Comparison of ENCODE assay signal across 29 cellular contexts in the genomic region with DNA sequence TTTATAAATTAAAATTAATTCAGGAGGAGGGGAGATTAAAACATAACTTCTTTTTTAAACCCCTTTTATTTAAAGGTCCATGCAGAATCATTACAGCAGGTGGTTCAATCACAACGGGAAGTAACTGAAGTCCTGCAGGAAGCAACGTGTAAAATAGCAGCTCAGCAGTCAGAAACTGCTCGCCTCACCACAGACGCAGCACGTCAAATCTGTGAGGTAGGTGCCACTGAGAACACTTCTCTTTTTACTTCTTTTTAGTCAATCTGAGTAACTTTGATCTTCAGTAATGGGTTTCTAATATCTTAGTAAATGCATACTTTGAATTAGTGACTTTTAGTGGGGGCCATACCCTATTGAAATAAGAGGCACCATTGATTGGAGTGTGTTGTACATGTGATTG.
"Had no signal": no experiment of that assay in that cellular context is flagged by ENCODE, and none has a peak within 500 bp of the region (broad histone marks: within the 10 kb centered on the region; RNA-seq: fewer than 3 reads in every experiment).

No MANE protein-coding gene starts in this region.

- H3K4me1 Mint-ChIP-seq: activated naive CD4-positive, alpha-beta T cell treated with anti-CD3 and anti-CD28 coated beads, Interleukin-2, amount 50 U/mL, for 24 hours; activated naive CD8-positive, alpha-beta T cell treated with anti-CD3 and anti-CD28 coated beads, Interleukin-2, amount 50 U/mL, for 24 hours; WTC11 had no signal

- H3K4me3 Mint-ChIP-seq: activated CD4-positive, alpha-beta memory T cell treated with anti-CD3 and anti-CD28 coated beads, Interleukin-2, amount 10 ng/mL, durations not matched to agents 7 days and 5 days; activated CD4-positive, alpha-beta T cell treated with anti-CD3 and anti-CD28 coated beads, Interleukin-2, amount 10 ng/mL, durations not matched to agents 7 days and 5 days; activated naive CD4-positive, alpha-beta T cell treated with anti-CD3 and anti-CD28 coated beads for 36 hours; activated naive CD4-positive, alpha-beta T cell treated with anti-CD3 and anti-CD28 coated beads, Interleukin-2, amount 50 U/mL, for 24 hours; activated naive CD8-positive, alpha-beta T cell treated with anti-CD3 and anti-CD28 coated beads for 36 hours; activated naive CD8-positive, alpha-beta T cell treated with anti-CD3 and anti-CD28 coated beads, Interleukin-2, amount 50 U/mL, for 24 hours; activated T-helper 1 cell treated with anti-CD3 and anti-CD28 coated beads, Interleukin-12 subunit alpha, Interleukin-12 subunit beta, Interleukin-2, Interleukin-4 antibody, amounts not matched to agents 30 ng/mL and 10 ng/mL and 1 ng/mL, durations not matched to agents 14 hours and 24 hours and 36 hours; WTC11 had no signal

- H3K27ac Mint-ChIP-seq: activated CD4-positive, alpha-beta memory T cell treated with anti-CD3 and anti-CD28 coated beads, Interleukin-2, amount 10 ng/mL, durations not matched to agents 7 days and 5 days; activated CD4-positive, alpha-beta T cell treated with anti-CD3 and anti-CD28 coated beads, Interleukin-2, amount 10 ng/mL, durations not matched to agents 7 days and 5 days; activated naive CD4-positive, alpha-beta T cell treated with anti-CD3 and anti-CD28 coated beads for 36 hours; activated naive CD4-positive, alpha-beta T cell treated with anti-CD3 and anti-CD28 coated beads, Interleukin-2, amount 50 U/mL, for 24 hours; activated naive CD8-positive, alpha-beta T cell treated with anti-CD3 and anti-CD28 coated beads for 36 hours; activated naive CD8-positive, alpha-beta T cell treated with anti-CD3 and anti-CD28 coated beads, Interleukin-2, amount 50 U/mL, for 24 hours; activated T-helper 1 cell treated with anti-CD3 and anti-CD28 coated beads, Interleukin-12 subunit alpha, Interleukin-12 subunit beta, Interleukin-2, Interleukin-4 antibody, amounts not matched to agents 30 ng/mL and 10 ng/mL and 1 ng/mL, durations not matched to agents 14 hours and 24 hours and 36 hours; activated T-helper 2 cell treated with anti-CD3 and anti-CD28 coated beads, Interferon-gamma antibody, Interleukin-2, Interleukin-4, amounts not matched to agents 10 μg/mL and 5 μg/mL and 100 μg/mL, durations not matched to agents 14 hours and 24 hours and 36 hours; WTC11 had no signal

- H3K27me3 Mint-ChIP-seq: activated CD4-positive, alpha-beta memory T cell treated with anti-CD3 and anti-CD28 coated beads, Interleukin-2, amount 10 ng/mL, durations not matched to agents 7 days and 5 days; activated CD4-positive, alpha-beta T cell treated with anti-CD3 and anti-CD28 coated beads, Interleukin-2, amount 10 ng/mL, durations not matched to agents 7 days and 5 days; activated naive CD4-positive, alpha-beta T cell treated with anti-CD3 and anti-CD28 coated beads, Interleukin-2, amount 50 U/mL, for 24 hours; activated naive CD8-positive, alpha-beta T cell treated with anti-CD3 and anti-CD28 coated beads for 36 hours; activated naive CD8-positive, alpha-beta T cell treated with anti-CD3 and anti-CD28 coated beads, Interleukin-2, amount 50 U/mL, for 24 hours had no signal

- H3K9me3 Mint-ChIP-seq: activated CD4-positive, alpha-beta memory T cell treated with anti-CD3 and anti-CD28 coated beads, Interleukin-2, amount 10 ng/mL, durations not matched to agents 7 days and 5 days; activated CD4-positive, alpha-beta T cell treated with anti-CD3 and anti-CD28 coated beads, Interleukin-2, amount 10 ng/mL, durations not matched to agents 7 days and 5 days; activated naive CD4-positive, alpha-beta T cell treated with anti-CD3 and anti-CD28 coated beads for 36 hours; activated naive CD4-positive, alpha-beta T cell treated with anti-CD3 and anti-CD28 coated beads, Interleukin-2, amount 50 U/mL, for 24 hours; activated naive CD8-positive, alpha-beta T cell treated with anti-CD3 and anti-CD28 coated beads for 36 hours; activated naive CD8-positive, alpha-beta T cell treated with anti-CD3 and anti-CD28 coated beads, Interleukin-2, amount 50 U/mL, for 24 hours; activated T-helper 1 cell treated with anti-CD3 and anti-CD28 coated beads, Interleukin-12 subunit alpha, Interleukin-12 subunit beta, Interleukin-2, Interleukin-4 antibody, amounts not matched to agents 30 ng/mL and 10 ng/mL and 1 ng/mL, durations not matched to agents 14 hours and 24 hours and 36 hours; activated T-helper 2 cell treated with anti-CD3 and anti-CD28 coated beads, Interferon-gamma antibody, Interleukin-2, Interleukin-4, amounts not matched to agents 10 μg/mL and 5 μg/mL and 100 μg/mL, durations not matched to agents 14 hours and 24 hours and 36 hours; WTC11 had no signal

- DNase-seq: activated CD4-positive, alpha-beta memory T cell treated with anti-CD3 and anti-CD28 coated beads, Interleukin-2, amount 10 ng/mL, durations not matched to agents 7 days and 5 days; activated CD4-positive, alpha-beta T cell treated with anti-CD3 and anti-CD28 coated beads for 1 hour; activated CD4-positive, alpha-beta T cell treated with anti-CD3 and anti-CD28 coated beads for 4 hours; activated CD4-positive, alpha-beta T cell treated with anti-CD3 and anti-CD28 coated beads, Interleukin-2, amount 10 ng/mL, durations not matched to agents 7 days and 5 days; activated CD4-positive, alpha-beta T cell treated with anti-CD3 and anti-CD28 coated beads, Interleukin-2, amount 50 U/mL, for 4 hours; activated CD8-positive, alpha-beta memory T cell treated with anti-CD3 and anti-CD28 coated beads for 24 hours; activated CD8-positive, alpha-beta memory T cell treated with anti-CD3 and anti-CD28 coated beads, Interleukin-2, amount 50 U/mL, for 4 hours; activated effector memory CD4-positive, alpha-beta T cell treated with anti-CD3 and anti-CD28 coated beads, Interleukin-2, amount 50 U/mL, for 16 hours; activated naive CD4-positive, alpha-beta T cell treated with anti-CD3 and anti-CD28 coated beads for 36 hours; activated naive CD8-positive, alpha-beta T cell treated with anti-CD3 and anti-CD28 coated beads for 36 hours; activated naive CD8-positive, alpha-beta T cell treated with anti-CD3 and anti-CD28 coated beads, Interleukin-2, amount 50 U/mL, for 24 hours; activated T-cell treated with anti-CD3 and anti-CD28 coated beads, Interleukin-2, amount 50 U/mL, for 1 hour; activated T-cell treated with anti-CD3 and anti-CD28 coated beads, Interleukin-2, amount 50 U/mL, for 48 hours; adrenal gland; amygdala; aorta; body of pancreas; caudate nucleus; cerebellar nuclear complex; colonic mucosa; effector CD8-positive, alpha-beta T cell; foreskin fibroblast; head of caudate nucleus; hippocampal formation; T-helper 2 cell had no signal

- ATAC-seq: activated naive CD8-positive, alpha-beta T cell treated with anti-CD3 and anti-CD28 coated beads, Interleukin-2, amount 50 U/mL, for 24 hours; body of pancreas; WTC11 had no signal
